In the genomic region with DNA sequence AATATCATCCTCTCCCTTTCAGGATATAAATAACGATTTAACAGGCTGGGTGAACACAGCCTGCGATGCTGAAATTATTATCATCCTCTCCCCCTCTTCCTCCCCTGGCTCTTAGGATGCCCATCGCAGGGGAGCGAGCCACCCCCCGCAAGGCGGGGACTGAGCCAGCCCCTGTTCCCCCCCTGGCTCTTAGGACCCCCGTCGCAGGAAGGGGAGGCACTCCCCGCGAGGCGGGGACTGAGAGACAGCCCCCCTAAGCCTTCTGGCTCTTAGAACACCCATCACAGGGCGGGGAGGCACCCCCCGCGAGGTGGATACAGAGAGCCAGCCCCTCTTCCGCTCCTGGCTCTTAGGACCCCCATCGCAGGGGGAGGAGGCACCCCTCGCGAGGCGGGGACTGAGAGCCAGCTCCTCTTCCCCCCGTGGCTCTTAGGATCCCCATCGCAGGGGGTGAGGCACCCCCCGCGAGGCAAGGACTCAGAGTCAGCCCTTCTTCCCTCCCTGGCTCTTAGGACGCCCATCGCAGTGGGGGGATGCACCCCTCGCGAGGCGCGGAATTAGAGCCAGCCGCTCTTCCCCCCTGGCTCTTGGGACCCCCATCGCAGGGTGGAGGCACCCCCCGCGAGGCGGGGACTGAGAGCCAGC, we compare ENCODE assay signal across 9 cellular contexts. TPM values are rescaled to one million over a fixed set of nuclear protein-coding genes. Genes with fewer than 3 reads are reported as not detected.
"Had no signal": no experiment of that assay in that cellular context is flagged by ENCODE, and none has a peak within 500 bp of the region (broad histone marks: within the 10 kb centered on the region; RNA-seq: fewer than 3 reads in every experiment).

No MANE protein-coding gene starts in this region.

RNA-seq across cellular contexts. Expression of a gene that starts 21.9 kb away (rescaled TPM):
- total RNA-seq: activated CD4-positive, alpha-beta memory T cell treated with anti-CD3 and anti-CD28 coated beads, Interleukin-2, amount 10 ng/mL, durations not matched to agents 7 days and 5 days; activated CD4-positive, alpha-beta T cell treated with anti-CD3 and anti-CD28 coated beads for 36 hours; activated CD4-positive, alpha-beta T cell treated with anti-CD3 and anti-CD28 coated beads, Interleukin-2, amount 10 ng/mL, durations not matched to agents 7 days and 5 days; activated naive CD4-positive, alpha-beta T cell treated with anti-CD3 and anti-CD28 coated beads, Interleukin-2, amount 50 U/mL, for 72 hours; bronchial epithelial cell; cardiac septum; foreskin keratinocyte; gastrocnemius medialis; T-helper 1 cell treated with Interleukin-12 subunit alpha and Interleukin-12 subunit beta and Interleukin-4 antibody, amounts not matched to agents 30 ng/mL and 1 ng/mL, for 36 hours had no signal
